ENCODE assay signal across 12 cellular contexts in the genomic region with DNA sequence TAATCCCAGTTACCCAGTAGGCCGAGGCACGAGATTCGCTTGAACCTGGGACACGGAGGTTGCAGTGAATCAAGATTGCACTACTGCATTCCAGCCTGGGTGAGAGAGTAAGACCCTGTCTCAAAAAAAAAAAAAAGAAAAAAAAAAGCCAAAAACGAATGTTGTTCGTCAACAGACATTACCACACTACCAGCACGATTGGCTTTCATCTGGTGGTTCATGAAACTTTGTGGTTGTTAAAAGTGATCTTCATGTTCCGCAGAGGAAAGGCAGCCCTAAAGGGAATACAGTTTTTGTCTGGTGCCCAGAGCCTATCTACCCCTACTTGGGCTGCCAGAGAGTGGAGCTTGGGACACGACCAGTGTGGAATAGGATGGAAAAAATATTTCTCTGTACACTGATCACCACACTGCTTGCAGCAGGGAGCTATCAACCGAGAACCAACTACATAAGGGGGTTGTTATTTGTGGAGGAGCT. TPM values are rescaled to one million over a fixed set of nuclear protein-coding genes. Genes with fewer than 3 reads are reported as not detected.
DNase-seq lines count a peak whose midpoint lies in the region; ATAC-seq, FAIRE-seq and TF ChIP-seq lines count a peak whose summit lies in the region.
"Had no signal": no experiment of that assay in that cellular context is flagged by ENCODE, and none has a peak within 500 bp of the region (broad histone marks: within the 10 kb centered on the region; RNA-seq: fewer than 3 reads in every experiment).

No MANE protein-coding gene starts in this region.

- POLR2A ChIA-PET in WTC11 (lab: Charles Lee) = no interaction called here

- FAIRE-seq in small intestine (lab: Jason Lieb, UNC) = no peak

- TF ChIP-seq CTCF in WTC11 (IDR thresholded peaks at IDR 0.05) = no peak

- no peak overlapping the region for H3K4me3 ChIP-seq in small intestine (ENCODE audit: low read depth in 1 of 2, low read length in 2 of 2)
- H3K4me3 ChIP-seq: right atrium auricular region, testis had no signal

- ATAC-seq in GM19455 (IDR thresholded peaks at IDR 0.05; ENCODE audit: unreplicated experiment) = peak; percentile 6
- ATAC-seq in HG03108 (IDR thresholded peaks at IDR 0.05; ENCODE audit: unreplicated experiment) = peak; percentile 2
- no peak for ATAC-seq in sciatic nerve
- ATAC-seq in SK-N-SH treated with all-trans-retinoic acid at 6 μM for 48 hours = no peak
- no peak for ATAC-seq in WTC11

- no peak overlapping the region for H3K27ac Mint-ChIP-seq in WTC11

- CTCF ChIA-PET in WTC11 (lab: Charles Lee) = no interaction called here

- H3K36me3 ChIP-seq in small intestine (ENCODE audit: control insufficient read depth in 2 of 2, insufficient read depth in 2 of 2, low read length in 2 of 2) = no peaks in the 10 kb centered on the region
- H3K36me3 ChIP-seq: brain microvascular endothelial cell, right atrium auricular region had no signal

- peak overlapping the region; percentile 70 to 91 for H3K27ac ChIP-seq in small intestine (ENCODE audit: low read depth in 1 of 2, low read length in 1 of 2)
- H3K27ac ChIP-seq: brain microvascular endothelial cell, right atrium auricular region, testis had no signal

- H3K36me3 Mint-ChIP-seq in WTC11 = no peaks in the 10 kb centered on the region

- DNase-seq in activated CD4-positive, alpha-beta T cell treated with anti-CD3 and anti-CD28 coated beads, Interleukin-2, amount 50 U/mL, for 4 hours = peak; percentile 25 to 27
- DNase-seq in small intestine (peak; percentile 56), OCI-M1 (lab: John Stamatoyannopoulos, UW) (no peak), sciatic nerve (ENCODE audit: low spot score) (no peak), WTC11 (ENCODE audit: low spot score) (no peak)
- DNase-seq: brain microvascular endothelial cell, SHP77, testis had no signal

- no peak overlapping the region for H3K4me3 Mint-ChIP-seq in WTC11

- WGBS in small intestine, 3 donors = 73 to 82% (median 76%) methylated on average over 10 of the region's 10 CpGs

- peaks cover 15% of the 10 kb centered on the region for H3K4me1 Mint-ChIP-seq in WTC11

- H3K9me3 ChIP-seq in small intestine (ENCODE audit: control insufficient read depth, low read depth) = no peaks in the 10 kb centered on the region
- H3K9me3 ChIP-seq: right atrium auricular region, testis had no signal

- intact Hi-C loops in sciatic nerve (cut with DNase I) = no loop called here

- no peaks in the 10 kb centered on the region for H3K27me3 ChIP-seq in small intestine (ENCODE audit: control insufficient read depth in 2 of 2, insufficient read depth in 2 of 2, low read length in 2 of 2)
- H3K27me3 ChIP-seq: brain microvascular endothelial cell, right atrium auricular region, testis had no signal

- H3K9me3 Mint-ChIP-seq in WTC11 = no peaks in the 10 kb centered on the region

- no peaks in the 10 kb centered on the region for H3K27me3 Mint-ChIP-seq in WTC11 (ENCODE audit: low read depth)

- peaks cover 0 to 2% of the 10 kb centered on the region in 2 donors for H3K4me1 ChIP-seq in small intestine (ENCODE audit: control insufficient read depth in 2 of 2, insufficient read depth in 1 of 2, low read depth in 1 of 2, low read length in 1 of 2)

TF ChIP-seq in SK-N-SH treated with all-trans-retinoic acid at 6 μM for 48 hours, 23 proteins besides CTCF, POLR2A, EP300 and RAD21:
- TF ChIP-seq ZNF565 (CRISPR knock-in tag; conservative IDR thresholded peaks at IDR 0.05; ENCODE audit: low read depth) (no peak), ZC3H10 (CRISPR knock-in tag; IDR thresholded peaks at IDR 0.05) (no peak), ZNF70 (CRISPR knock-in tag; IDR thresholded peaks at IDR 0.05) (no peak), ESRRG (CRISPR knock-in tag; IDR thresholded peaks at IDR 0.05) (no peak), BACH2 (CRISPR knock-in tag; IDR thresholded peaks at IDR 0.05; ENCODE audit: borderline replicate concordance) (no peak)
- TF ChIP-seq, protein P1, sequence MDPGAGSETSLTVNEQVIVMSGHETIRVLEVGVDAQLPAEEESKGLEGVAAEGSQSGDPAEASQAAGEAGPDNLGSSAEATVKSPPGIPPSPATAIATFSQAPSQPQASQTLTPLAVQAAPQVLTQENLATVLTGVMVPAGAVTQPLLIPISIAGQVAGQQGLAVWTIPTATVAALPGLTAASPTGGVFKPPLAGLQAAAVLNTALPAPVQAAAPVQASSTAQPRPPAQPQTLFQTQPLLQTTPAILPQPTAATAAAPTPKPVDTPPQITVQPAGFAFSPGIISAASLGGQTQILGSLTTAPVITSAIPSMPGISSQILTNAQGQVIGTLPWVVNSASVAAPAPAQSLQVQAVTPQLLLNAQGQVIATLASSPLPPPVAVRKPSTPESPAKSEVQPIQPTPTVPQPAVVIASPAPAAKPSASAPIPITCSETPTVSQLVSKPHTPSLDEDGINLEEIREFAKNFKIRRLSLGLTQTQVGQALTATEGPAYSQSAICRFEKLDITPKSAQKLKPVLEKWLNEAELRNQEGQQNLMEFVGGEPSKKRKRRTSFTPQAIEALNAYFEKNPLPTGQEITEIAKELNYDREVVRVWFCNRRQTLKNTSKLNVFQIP (CRISPR knock-in tag; IDR thresholded peaks at IDR 0.05; ENCODE audit: borderline replicate concordance, low read depth) = no peak
- TF ChIP-seq, protein P2, sequence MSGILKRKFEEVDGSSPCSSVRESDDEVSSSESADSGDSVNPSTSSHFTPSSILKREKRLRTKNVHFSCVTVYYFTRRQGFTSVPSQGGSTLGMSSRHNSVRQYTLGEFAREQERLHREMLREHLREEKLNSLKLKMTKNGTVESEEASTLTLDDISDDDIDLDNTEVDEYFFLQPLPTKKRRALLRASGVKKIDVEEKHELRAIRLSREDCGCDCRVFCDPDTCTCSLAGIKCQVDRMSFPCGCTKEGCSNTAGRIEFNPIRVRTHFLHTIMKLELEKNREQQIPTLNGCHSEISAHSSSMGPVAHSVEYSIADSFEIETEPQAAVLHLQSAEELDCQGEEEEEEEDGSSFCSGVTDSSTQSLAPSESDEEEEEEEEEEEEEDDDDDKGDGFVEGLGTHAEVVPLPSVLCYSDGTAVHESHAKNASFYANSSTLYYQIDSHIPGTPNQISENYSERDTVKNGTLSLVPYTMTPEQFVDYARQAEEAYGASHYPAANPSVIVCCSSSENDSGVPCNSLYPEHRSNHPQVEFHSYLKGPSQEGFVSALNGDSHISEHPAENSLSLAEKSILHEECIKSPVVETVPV (CRISPR knock-in tag; IDR thresholded peaks at IDR 0.05) = no peak

TF ChIP-seq in WTC11, 78 proteins besides CTCF, POLR2A, EP300 and RAD21:
- TF ChIP-seq, protein P3, sequence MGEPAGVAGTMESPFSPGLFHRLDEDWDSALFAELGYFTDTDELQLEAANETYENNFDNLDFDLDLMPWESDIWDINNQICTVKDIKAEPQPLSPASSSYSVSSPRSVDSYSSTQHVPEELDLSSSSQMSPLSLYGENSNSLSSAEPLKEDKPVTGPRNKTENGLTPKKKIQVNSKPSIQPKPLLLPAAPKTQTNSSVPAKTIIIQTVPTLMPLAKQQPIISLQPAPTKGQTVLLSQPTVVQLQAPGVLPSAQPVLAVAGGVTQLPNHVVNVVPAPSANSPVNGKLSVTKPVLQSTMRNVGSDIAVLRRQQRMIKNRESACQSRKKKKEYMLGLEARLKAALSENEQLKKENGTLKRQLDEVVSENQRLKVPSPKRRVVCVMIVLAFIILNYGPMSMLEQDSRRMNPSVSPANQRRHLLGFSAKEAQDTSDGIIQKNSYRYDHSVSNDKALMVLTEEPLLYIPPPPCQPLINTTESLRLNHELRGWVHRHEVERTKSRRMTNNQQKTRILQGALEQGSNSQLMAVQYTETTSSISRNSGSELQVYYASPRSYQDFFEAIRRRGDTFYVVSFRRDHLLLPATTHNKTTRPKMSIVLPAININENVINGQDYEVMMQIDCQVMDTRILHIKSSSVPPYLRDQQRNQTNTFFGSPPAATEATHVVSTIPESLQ (CRISPR knock-in tag; IDR thresholded peaks at IDR 0.05) = no peak
- TF ChIP-seq TP53 (CRISPR knock-in tag; IDR thresholded peaks at IDR 0.05) (no peak), JUN (CRISPR knock-in tag; IDR thresholded peaks at IDR 0.05) (no peak), NR1H2 (CRISPR knock-in tag; IDR thresholded peaks at IDR 0.05) (no peak)
TF ChIP-seq in WTC11: peak in this region for 0.

RNA-seq across cellular contexts. Expression of a gene that starts 13.6 kb away (rescaled TPM):
- polyA plus RNA-seq in small intestine = 10 to 100 TPM in 1 of 3 donors, 1 to 10 TPM in 2; 4.5 to 24.8 (median 5.4) TPM
- 39.8 TPM for total RNA-seq in sciatic nerve
- 1.3 to 2.1 TPM (median 1.9 TPM) in 3 replicates for total RNA-seq in WTC11 (2021)

Comparison
In these comparisons a context has a peak if more than half of its experiments do, and no peak if none do; other contexts are left out.
1. ATAC-seq: peak in GM19455 (single experiment) and HG03108 (single experiment); none in sciatic nerve (single experiment), SK-N-SH treated with all-trans-retinoic acid at 6 μM for 48 hours (single experiment) and WTC11 (single experiment).
2. DNase-seq: peak in activated CD4-positive, alpha-beta T cell treated with anti-CD3 and anti-CD28 coated beads, Interleukin-2, amount 50 U/mL, for 4 hours (2 of 2) and small intestine (single experiment); none in OCI-M1 (single experiment), sciatic nerve (single experiment) and WTC11 (single experiment).
3. RNA of a gene that starts 13.6 kb away (total RNA-seq): 39.8 TPM in sciatic nerve (single experiment); 1.3 to 2.1 TPM in WTC11; every median in the first group is over 10 times any median in the second.